In the genomic region with DNA sequence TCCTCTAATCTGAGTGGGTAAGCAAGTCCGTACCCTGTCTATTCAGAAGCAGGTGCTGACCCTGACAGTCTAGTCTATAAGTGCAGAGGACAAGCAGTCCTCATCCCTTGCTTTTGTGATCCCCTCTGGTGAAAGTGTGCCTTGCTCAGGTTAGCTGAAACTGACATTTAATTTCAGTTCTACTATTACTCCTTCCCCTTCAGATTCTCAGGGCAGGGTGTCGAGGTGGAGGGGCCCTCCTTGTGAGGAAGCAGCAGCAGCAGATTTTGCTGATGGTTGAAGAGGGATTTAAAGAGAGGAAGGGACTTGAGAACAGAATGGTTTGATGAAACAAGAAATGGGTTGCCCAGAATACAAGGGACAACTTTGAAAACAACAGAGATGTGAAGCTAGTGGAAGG, we compare ENCODE assay signal across 16 cellular contexts.
A peak's percentile ranks its signal among the peaks of the same experiment; 100 is the strongest.
DNase-seq lines count a peak whose midpoint lies in the region; ATAC-seq and TF ChIP-seq lines count a peak whose summit lies in the region.
"Had no signal": no experiment of that assay in that cellular context is flagged by ENCODE, and none has a peak within 500 bp of the region (broad histone marks: within the 10 kb centered on the region; RNA-seq: fewer than 3 reads in every experiment).

No MANE protein-coding gene starts in this region.

- H3K36me3 Mint-ChIP-seq in activated naive CD4-positive, alpha-beta T cell treated with anti-CD3 and anti-CD28 coated beads for 36 hours (ENCODE audit: low read depth), result no peaks in the 10 kb centered on the region
- H3K36me3 Mint-ChIP-seq in MCF 10A (ENCODE audit: insufficient read depth, unreplicated experiment), result no peaks in the 10 kb centered on the region
- H3K36me3 Mint-ChIP-seq: T-cell had no signal

- H3K4me1 ChIP-seq in spleen, result peaks cover 0 to 9% (median 0%) of the 10 kb centered on the region in 6 donors

- no peaks in the 10 kb centered on the region for H3K27me3 Mint-ChIP-seq in activated naive CD4-positive, alpha-beta T cell treated with anti-CD3 and anti-CD28 coated beads for 36 hours (ENCODE audit: low read depth)
- H3K27me3 Mint-ChIP-seq in MCF 10A (ENCODE audit: insufficient read depth, unreplicated experiment), result no peaks in the 10 kb centered on the region
- H3K27me3 Mint-ChIP-seq: stimulated activated naive CD8-positive, alpha-beta T cell treated with anti-CD3 and anti-CD28 coated beads, Interleukin-15, Interleukin-2, amounts not matched to agents 100 ng/mL and 50 ng/mL, for 24 hours; T-cell had no signal

- H3K9me3 Mint-ChIP-seq in activated naive CD4-positive, alpha-beta T cell treated with anti-CD3 and anti-CD28 coated beads for 36 hours, result no peaks in the 10 kb centered on the region
- H3K9me3 Mint-ChIP-seq in MCF 10A (ENCODE audit: unreplicated experiment), result no peaks in the 10 kb centered on the region
- H3K9me3 Mint-ChIP-seq: stimulated activated naive CD8-positive, alpha-beta T cell treated with anti-CD3 and anti-CD28 coated beads, Interleukin-15, Interleukin-2, amounts not matched to agents 100 ng/mL and 50 ng/mL, for 24 hours; T-cell had no signal

- TF ChIP-seq POLR2A in spleen (IDR thresholded peaks at IDR 0.05), result no peak

- peak; percentile 36 for DNase-seq in activated naive CD4-positive, alpha-beta T cell treated with anti-CD3 and anti-CD28 coated beads for 36 hours
- no peak for DNase-seq in activated naive CD4-positive, alpha-beta T cell treated with Interleukin-2 at 50 U/mL for 16 hours
- DNase-seq in stimulated activated CD8-positive, alpha-beta memory T cell treated with anti-CD3 and anti-CD28 coated beads, Interleukin-4, amount 100 ng/mL, for 48 hours, result peak; percentile 53
- no peak for DNase-seq in spleen
- no peak for DNase-seq in MCF 10A (ENCODE audit: unreplicated experiment)
- no peak for DNase-seq in NCI-H82 (lab: John Stamatoyannopoulos, UW)
- DNase-seq: foreskin melanocyte, GM23248, mammary epithelial cell, NCI-H2029 treated with DMSO at 0.1 percent for 48 hours, right cardiac atrium, RPMI8226, T-cell had no signal

- intact Hi-C loops in activated naive CD4-positive, alpha-beta T cell treated with anti-CD3 and anti-CD28 coated beads for 36 hours (cut with micrococcal nuclease), result no loop called here
- intact Hi-C loops in spleen (cut with DNase I; ENCODE audit: low total_unique reads) (no loop called here), MCF 10A (cut with micrococcal nuclease) (loop anchor here (10.0 kb wide), 1 partner anchor 52 kb away; no protein-coding TSS in a partner anchor)

- CTCF ChIA-PET in activated naive CD4-positive, alpha-beta T cell treated with anti-CD3 and anti-CD28 coated beads for 36 hours (lab: Charles Lee), result interaction anchor here (1.2 kb wide), 1 partner anchor 8 kb away, joined by 5 read pairs; no protein-coding TSS in a partner anchor
- CTCF ChIA-PET in MCF 10A (lab: Yijun Ruan, JAX), result interaction anchor here (0.7 to 2.9 kb wide), 4 partner anchors 8 to 1050 kb away, joined by 3 to 13 read pairs (median 4); no protein-coding TSS in a partner anchor

- no peak overlapping the region for H3K27ac ChIP-seq in spleen
- H3K27ac ChIP-seq: GM23248 had no signal

- no peak overlapping the region for H3K4me3 Mint-ChIP-seq in activated naive CD4-positive, alpha-beta T cell treated with anti-CD3 and anti-CD28 coated beads for 36 hours
- H3K4me3 Mint-ChIP-seq in MCF 10A (ENCODE audit: unreplicated experiment), result no peak overlapping the region
- H3K4me3 Mint-ChIP-seq: stimulated activated naive CD8-positive, alpha-beta T cell treated with anti-CD3 and anti-CD28 coated beads, Interleukin-15, Interleukin-2, amounts not matched to agents 100 ng/mL and 50 ng/mL, for 24 hours; T-cell had no signal

- no peak overlapping the region for H3K27ac Mint-ChIP-seq in activated naive CD4-positive, alpha-beta T cell treated with anti-CD3 and anti-CD28 coated beads for 36 hours
- no peak overlapping the region for H3K27ac Mint-ChIP-seq in MCF 10A (ENCODE audit: low read depth, unreplicated experiment)
- H3K27ac Mint-ChIP-seq: stimulated activated naive CD8-positive, alpha-beta T cell treated with anti-CD3 and anti-CD28 coated beads, Interleukin-15, Interleukin-2, amounts not matched to agents 100 ng/mL and 50 ng/mL, for 24 hours; T-cell had no signal

- peaks cover 44% of the 10 kb centered on the region for H3K4me1 Mint-ChIP-seq in activated naive CD4-positive, alpha-beta T cell treated with anti-CD3 and anti-CD28 coated beads for 36 hours (ENCODE audit: low read depth)
- H3K4me1 Mint-ChIP-seq in MCF 10A (ENCODE audit: insufficient read depth, unreplicated experiment), result peaks cover 11% of the 10 kb centered on the region

- peak; percentile 39 for ATAC-seq in GM21526 (IDR thresholded peaks at IDR 0.05; ENCODE audit: low FRiP score, unreplicated experiment)
- ATAC-seq in HG03135 (IDR thresholded peaks at IDR 0.05; ENCODE audit: unreplicated experiment), result peak; percentile 32
- ATAC-seq: right cardiac atrium, T-cell had no signal

- no peaks in the 10 kb centered on the region for H3K9me3 ChIP-seq in spleen

- no peak for TF ChIP-seq CTCF in spleen (IDR thresholded peaks at IDR 0.05 in 8 of 11, conservative IDR thresholded peaks at IDR 0.05 in 3 of 11)
- TF ChIP-seq CTCF in MCF 10A (IDR thresholded peaks at IDR 0.05; ENCODE audit: unreplicated experiment), result no peak

- BruUV-seq in MCF 10A (replicated peaks; lab: Mats Ljungman, UMichigan), result no TSS peak

- H3K4me3 ChIP-seq in spleen, result no peak overlapping the region
- H3K4me3 ChIP-seq: GM23248 had no signal

- POLR2A ChIA-PET in MCF 10A (lab: Yijun Ruan, JAX), result interaction anchor here (1.1 kb wide), 1 partner anchor 9 kb away, joined by 4 read pairs; no protein-coding TSS in a partner anchor

- 23 to 40% (median 24%) methylated on average over 2 of the region's 2 CpGs for WGBS in spleen, 5 donors

- H3K36me3 ChIP-seq in spleen, result no peaks in the 10 kb centered on the region

- H3K27me3 ChIP-seq in spleen (replicated peaks in 1 of 7), result no peaks in the 10 kb centered on the region

Comparison
In these comparisons a context has a peak if more than half of its experiments do, and no peak if none do; other contexts are left out.
1. DNase-seq: peak in activated naive CD4-positive, alpha-beta T cell treated with anti-CD3 and anti-CD28 coated beads for 36 hours (single experiment) and stimulated activated CD8-positive, alpha-beta memory T cell treated with anti-CD3 and anti-CD28 coated beads, Interleukin-4, amount 100 ng/mL, for 48 hours (single experiment); none in activated naive CD4-positive, alpha-beta T cell treated with Interleukin-2 at 50 U/mL for 16 hours (single experiment), spleen (single experiment), MCF 10A (single experiment) and NCI-H82 (single experiment).